In genomic region chr9:128224877-128225276, GRCh38 we compare ENCODE assay signal across 17 cellular contexts.
"Had no signal": no experiment of that assay in that cellular context is flagged by ENCODE, and none has a peak within 500 bp of the region (broad histone marks: within the 10 kb centered on the region; RNA-seq: fewer than 3 reads in every experiment).

No MANE protein-coding gene starts in this region.

- ATAC-seq: foreskin keratinocyte, gastroesophageal sphincter, left lung, mucosa of descending colon had no signal

- H3K4me1 ChIP-seq: esophagus muscularis mucosa, foreskin keratinocyte, gastroesophageal sphincter, heart left ventricle, left lung, lower lobe of right lung had no signal

- H3K27ac ChIP-seq: coronary artery, esophagus muscularis mucosa, foreskin keratinocyte, gastroesophageal sphincter, heart left ventricle, left lung, lower lobe of right lung had no signal

- H3K36me3 ChIP-seq: left lung, lower lobe of right lung had no signal

- H3K4me1 Mint-ChIP-seq: mesothelial cell of epicardium had no signal

- DNase-seq: dermis blood vessel endothelial cell; dorsolateral prefrontal cortex; effector CD4-positive, alpha-beta T cell; effector memory CD4-positive, alpha-beta T cell; foreskin keratinocyte; heart left ventricle; hippocampal formation; left cardiac atrium; left lung; left ventricle myocardium superior; lower lobe of right lung; mesenchymal stem cell; mucosa of descending colon had no signal

- H3K4me3 ChIP-seq: coronary artery, dorsolateral prefrontal cortex, esophagus muscularis mucosa, gastroesophageal sphincter, heart left ventricle, left lung, lower lobe of right lung, mucosa of descending colon had no signal

- H3K9me3 Mint-ChIP-seq: mesothelial cell of epicardium had no signal

- H3K27ac Mint-ChIP-seq: mesothelial cell of epicardium had no signal

- H3K4me3 Mint-ChIP-seq: mesothelial cell of epicardium had no signal

- H3K27me3 ChIP-seq: dorsolateral prefrontal cortex, esophagus muscularis mucosa, foreskin keratinocyte, gastroesophageal sphincter, heart left ventricle, left lung had no signal

- H3K9me3 ChIP-seq: esophagus muscularis mucosa, gastroesophageal sphincter, heart left ventricle, left lung, lower lobe of right lung, mucosa of descending colon had no signal
